26 cellular contexts compared by ENCODE assay signal in genomic region chr4:38224850-38225249, GRCh38.
DNase-seq lines count a peak whose midpoint lies in the region; FAIRE-seq and TF ChIP-seq lines count a peak whose summit lies in the region.
"Had no signal": no experiment of that assay in that cellular context is flagged by ENCODE, and none has a peak within 500 bp of the region (broad histone marks: within the 10 kb centered on the region; RNA-seq: fewer than 3 reads in every experiment).

No MANE protein-coding gene starts in this region.

- H3K27me3 ChIP-seq in mucosa of rectum (ENCODE audit: control insufficient read depth in 2 of 2, insufficient read depth in 2 of 2, low read length in 2 of 2) = no peaks in the 10 kb centered on the region

- H3K27ac ChIP-seq in angular gyrus (ENCODE audit: low read depth, low read length) (peak overlapping the region; percentile 92), mucosa of rectum (ENCODE audit: low read depth in 2 of 2, low read length in 2 of 2) (peak overlapping the region; percentile 75 to 76), substantia nigra (ENCODE audit: low read depth, low read length, poor library complexity, severe bottlenecking) (peak overlapping the region; percentile 89)
- H3K27ac ChIP-seq: C4-2B, PC-9, SK-N-MC had no signal

- no peak for FAIRE-seq in GM19239 (lab: Jason Lieb, UNC)
- no peak for FAIRE-seq in H54 (lab: Jason Lieb, UNC)
- FAIRE-seq: A204.1, D721Med, K562 had no signal

- peaks cover 23 to 30% of the 10 kb centered on the region in 2 donors for H3K4me1 ChIP-seq in mucosa of rectum (ENCODE audit: control insufficient read depth in 2 of 2, insufficient read depth in 2 of 2, low read length in 2 of 2)

- H3K27ac Mint-ChIP-seq in endothelial cell (ENCODE audit: unreplicated experiment) = no peak overlapping the region
- H3K27ac Mint-ChIP-seq: CD8-positive, alpha-beta memory T cell; HFFc6 had no signal

- peak overlapping the region; percentile 32 for H3K4me3 Mint-ChIP-seq in endothelial cell (ENCODE audit: unreplicated experiment)
- H3K4me3 Mint-ChIP-seq: H9, HFFc6 had no signal

- no peak overlapping the region for H3K4me3 ChIP-seq in mucosa of rectum (ENCODE audit: low read length in 2 of 2)
- H3K4me3 ChIP-seq: K562, PC-9, SK-N-MC had no signal

- no peak for DNase-seq in endothelial cell (ENCODE audit: low spot score)
- DNase-seq in substantia nigra (lab: John Stamatoyannopoulos, UW) = no peak
- no peak for DNase-seq in GM19239 (ENCODE audit: insufficient read length, low spot score)
- no peak for DNase-seq in H54 (ENCODE audit: insufficient read length, low spot score)
- DNase-seq in NCI-H2196 (lab: John Stamatoyannopoulos, UW; ENCODE audit: unreplicated experiment) = no peak
- DNase-seq: CD8-positive, alpha-beta memory T cell; DMS53; GDM1; H9; HFFc6; MM.1S; NCI-H1048; NCI-H1436 treated with DMSO at 0.1 percent for 48 hours; NCI-H1930; NCI-H2227 treated with DMSO at 0.1 percent for 48 hours; NCI-H510A treated with DMSO at 0.1 percent for 48 hours; NCI-H748 treated with DMSO at 0.1 percent for 48 hours; PC-9; SHP77 treated with DMSO at 0.1 percent for 48 hours had no signal

- no peaks in the 10 kb centered on the region for H3K36me3 ChIP-seq in mucosa of rectum (ENCODE audit: control insufficient read depth in 2 of 2, insufficient read depth in 2 of 2, low read length in 2 of 2)

- H3K9ac ChIP-seq in mucosa of rectum (ENCODE audit: low read depth in 1 of 2, low read length in 2 of 2) = no peak overlapping the region

- peaks cover 4% of the 10 kb centered on the region for H3K36me3 Mint-ChIP-seq in endothelial cell (ENCODE audit: low read depth, unreplicated experiment)

- H3K4me1 Mint-ChIP-seq in endothelial cell (ENCODE audit: unreplicated experiment) = peaks cover 19% of the 10 kb centered on the region
- H3K4me1 Mint-ChIP-seq: CD8-positive, alpha-beta memory T cell; H9 had no signal

- H3K27me3 Mint-ChIP-seq in endothelial cell (ENCODE audit: unreplicated experiment) = peaks cover 4% of the 10 kb centered on the region

- H3K9me3 ChIP-seq in mucosa of rectum (ENCODE audit: control insufficient read depth in 2 of 2, low read length in 2 of 2) = no peaks in the 10 kb centered on the region

- TF ChIP-seq POLR2A in H54 (IDR thresholded peaks at IDR 0.05; ENCODE audit: low read depth, low read length) = no peak

- no peak for TF ChIP-seq CTCF in endothelial cell (IDR thresholded peaks at IDR 0.05; ENCODE audit: unreplicated experiment)

- no peaks in the 10 kb centered on the region for H3K9me3 Mint-ChIP-seq in endothelial cell (ENCODE audit: unreplicated experiment)
- H3K9me3 Mint-ChIP-seq: H9, HFFc6 had no signal
